In genomic region chr3:51045006-51045405, GRCh38 we compare ENCODE assay signal across 16 cellular contexts.
DNase-seq lines count a peak whose midpoint lies in the region; ATAC-seq lines count a peak whose summit lies in the region.
"Had no signal": no experiment of that assay in that cellular context is flagged by ENCODE, and none has a peak within 500 bp of the region (broad histone marks: within the 10 kb centered on the region; RNA-seq: fewer than 3 reads in every experiment).

No MANE protein-coding gene starts in this region.

- no peaks in the 10 kb centered on the region for H3K27me3 Mint-ChIP-seq in activated CD4-positive, alpha-beta T cell treated with anti-CD3 and anti-CD28 coated beads, Interleukin-2, amount 10 ng/mL, durations not matched to agents 7 days and 5 days
- no peaks in the 10 kb centered on the region for H3K27me3 Mint-ChIP-seq in activated naive CD4-positive, alpha-beta T cell treated with anti-CD3 and anti-CD28 coated beads for 36 hours (ENCODE audit: low read depth)
- peaks cover 4% of the 10 kb centered on the region for H3K27me3 Mint-ChIP-seq in activated naive CD4-positive, alpha-beta T cell treated with anti-CD3 and anti-CD28 coated beads, Interleukin-2, amount 10 ng/mL, durations not matched to agents 7 days and 5 days
- H3K27me3 Mint-ChIP-seq in activated T-helper 17 cell treated with anti-CD3 and anti-CD28 coated beads, Interleukin-2, amount 50 U/mL, for 72 hours: no peaks in the 10 kb centered on the region
- H3K27me3 Mint-ChIP-seq: CD4-positive, alpha-beta T cell had no signal

- peaks cover 3% of the 10 kb centered on the region for H3K4me1 Mint-ChIP-seq in activated CD4-positive, alpha-beta T cell treated with anti-CD3 and anti-CD28 coated beads, Interleukin-2, amount 10 ng/mL, durations not matched to agents 7 days and 5 days
- H3K4me1 Mint-ChIP-seq in activated naive CD4-positive, alpha-beta T cell treated with anti-CD3 and anti-CD28 coated beads for 36 hours (ENCODE audit: low read depth): peaks cover 15% of the 10 kb centered on the region
- no peaks in the 10 kb centered on the region for H3K4me1 Mint-ChIP-seq in activated naive CD4-positive, alpha-beta T cell treated with anti-CD3 and anti-CD28 coated beads, Interleukin-2, amount 10 ng/mL, durations not matched to agents 7 days and 5 days
- peaks cover 5% of the 10 kb centered on the region for H3K4me1 Mint-ChIP-seq in activated T-helper 17 cell treated with anti-CD3 and anti-CD28 coated beads, Interleukin-2, amount 50 U/mL, for 72 hours
- H3K4me1 Mint-ChIP-seq: B cell had no signal

- no peak overlapping the region for H3K4me3 Mint-ChIP-seq in activated CD4-positive, alpha-beta T cell treated with anti-CD3 and anti-CD28 coated beads, Interleukin-2, amount 10 ng/mL, durations not matched to agents 7 days and 5 days
- no peak overlapping the region for H3K4me3 Mint-ChIP-seq in activated naive CD4-positive, alpha-beta T cell treated with anti-CD3 and anti-CD28 coated beads for 36 hours
- H3K4me3 Mint-ChIP-seq in activated naive CD4-positive, alpha-beta T cell treated with anti-CD3 and anti-CD28 coated beads, Interleukin-2, amount 10 ng/mL, durations not matched to agents 7 days and 5 days: no peak overlapping the region
- H3K4me3 Mint-ChIP-seq in activated T-helper 17 cell treated with anti-CD3 and anti-CD28 coated beads, Interleukin-2, amount 50 U/mL, for 72 hours: no peak overlapping the region
- H3K4me3 Mint-ChIP-seq: B cell; CD4-positive, alpha-beta T cell had no signal

- H3K9me3 Mint-ChIP-seq in activated CD4-positive, alpha-beta T cell treated with anti-CD3 and anti-CD28 coated beads, Interleukin-2, amount 10 ng/mL, durations not matched to agents 7 days and 5 days: no peaks in the 10 kb centered on the region
- H3K9me3 Mint-ChIP-seq in activated naive CD4-positive, alpha-beta T cell treated with anti-CD3 and anti-CD28 coated beads for 36 hours: no peaks in the 10 kb centered on the region
- no peaks in the 10 kb centered on the region for H3K9me3 Mint-ChIP-seq in activated naive CD4-positive, alpha-beta T cell treated with anti-CD3 and anti-CD28 coated beads, Interleukin-2, amount 10 ng/mL, durations not matched to agents 7 days and 5 days
- no peaks in the 10 kb centered on the region for H3K9me3 Mint-ChIP-seq in activated T-helper 17 cell treated with anti-CD3 and anti-CD28 coated beads, Interleukin-2, amount 50 U/mL, for 72 hours
- H3K9me3 Mint-ChIP-seq: CD4-positive, alpha-beta T cell had no signal

- CTCF ChIA-PET in activated CD4-positive, alpha-beta T cell treated with anti-CD3 and anti-CD28 coated beads, Interleukin-2, amount 10 ng/mL, durations not matched to agents 7 days and 5 days (lab: Charles Lee): interaction anchor here (0.7 to 1.6 kb wide), 2 partner anchors 17 to 54 kb away, joined by 3 to 4 read pairs; no protein-coding TSS in a partner anchor
- CTCF ChIA-PET in activated naive CD4-positive, alpha-beta T cell treated with anti-CD3 and anti-CD28 coated beads for 36 hours (lab: Charles Lee): interaction anchor here (0.6 to 1.3 kb wide), 2 partner anchors 11 to 16 kb away, joined by 3 to 4 read pairs; no protein-coding TSS in a partner anchor
- CTCF ChIA-PET in activated naive CD4-positive, alpha-beta T cell treated with anti-CD3 and anti-CD28 coated beads, Interleukin-2, amount 10 ng/mL, durations not matched to agents 7 days and 5 days (lab: Charles Lee): no interaction called here

- POLR2A ChIA-PET in activated CD4-positive, alpha-beta T cell treated with anti-CD3 and anti-CD28 coated beads, Interleukin-2, amount 10 ng/mL, durations not matched to agents 7 days and 5 days (lab: Charles Lee): no interaction called here

- peak; percentile 4 for DNase-seq in activated CD4-positive, alpha-beta T cell treated with anti-CD3 and anti-CD28 coated beads for 48 hours
- DNase-seq in activated CD4-positive, alpha-beta T cell treated with anti-CD3 and anti-CD28 coated beads, Interleukin-2, amount 10 ng/mL, durations not matched to agents 7 days and 5 days: no peak
- peak; percentile 11 for DNase-seq in activated naive CD4-positive, alpha-beta T cell treated with anti-CD3 and anti-CD28 coated beads for 36 hours
- no peak for DNase-seq in activated naive CD4-positive, alpha-beta T cell treated with anti-CD3 and anti-CD28 coated beads, Interleukin-2, amount 10 ng/mL, durations not matched to agents 7 days and 5 days
- no peak for DNase-seq in 8988T
- DNase-seq in T-helper 9 cell: no peak
- DNase-seq: C1 segment of cervical spinal cord; Calu3; CD4-positive, alpha-beta T cell; DMS 273 treated with DMSO at 0.1 percent for 48 hours; DMS79 had no signal

- intact Hi-C loops in activated naive CD4-positive, alpha-beta T cell treated with anti-CD3 and anti-CD28 coated beads for 36 hours (cut with micrococcal nuclease): loop anchor here (1.0 kb wide), 1 partner anchor 20 kb away; no protein-coding TSS in a partner anchor

- no peaks in the 10 kb centered on the region for H3K36me3 Mint-ChIP-seq in activated CD4-positive, alpha-beta T cell treated with anti-CD3 and anti-CD28 coated beads, Interleukin-2, amount 10 ng/mL, durations not matched to agents 7 days and 5 days (ENCODE audit: low read depth)
- no peaks in the 10 kb centered on the region for H3K36me3 Mint-ChIP-seq in activated naive CD4-positive, alpha-beta T cell treated with anti-CD3 and anti-CD28 coated beads for 36 hours (ENCODE audit: low read depth)
- H3K36me3 Mint-ChIP-seq in activated naive CD4-positive, alpha-beta T cell treated with anti-CD3 and anti-CD28 coated beads, Interleukin-2, amount 10 ng/mL, durations not matched to agents 7 days and 5 days: no peaks in the 10 kb centered on the region
- no peaks in the 10 kb centered on the region for H3K36me3 Mint-ChIP-seq in activated T-helper 17 cell treated with anti-CD3 and anti-CD28 coated beads, Interleukin-2, amount 50 U/mL, for 72 hours (ENCODE audit: low read depth)

- no peak overlapping the region for H3K27ac Mint-ChIP-seq in activated CD4-positive, alpha-beta T cell treated with anti-CD3 and anti-CD28 coated beads, Interleukin-2, amount 10 ng/mL, durations not matched to agents 7 days and 5 days
- H3K27ac Mint-ChIP-seq in activated naive CD4-positive, alpha-beta T cell treated with anti-CD3 and anti-CD28 coated beads for 36 hours: no peak overlapping the region
- H3K27ac Mint-ChIP-seq in activated naive CD4-positive, alpha-beta T cell treated with anti-CD3 and anti-CD28 coated beads, Interleukin-2, amount 10 ng/mL, durations not matched to agents 7 days and 5 days: no peak overlapping the region
- no peak overlapping the region for H3K27ac Mint-ChIP-seq in activated T-helper 17 cell treated with anti-CD3 and anti-CD28 coated beads, Interleukin-2, amount 50 U/mL, for 72 hours
- H3K27ac Mint-ChIP-seq: B cell; CD4-positive, alpha-beta T cell had no signal

- ATAC-seq in activated T-helper 17 cell treated with anti-CD3 and anti-CD28 coated beads, Interleukin-2, amount 50 U/mL, for 72 hours (replicated peaks): peak; percentile 51
- ATAC-seq: GM12878, HCT116, HepG2 had no signal

Comparison
In these comparisons a context has a peak if more than half of its experiments do, and no peak if none do; other contexts are left out.
1. DNase-seq: peak in activated CD4-positive, alpha-beta T cell treated with anti-CD3 and anti-CD28 coated beads for 48 hours (single experiment) and activated naive CD4-positive, alpha-beta T cell treated with anti-CD3 and anti-CD28 coated beads for 36 hours (single experiment); none in activated CD4-positive, alpha-beta T cell treated with anti-CD3 and anti-CD28 coated beads, Interleukin-2, amount 10 ng/mL, durations not matched to agents 7 days and 5 days (single experiment), activated naive CD4-positive, alpha-beta T cell treated with anti-CD3 and anti-CD28 coated beads, Interleukin-2, amount 10 ng/mL, durations not matched to agents 7 days and 5 days (single experiment), 8988T (single experiment) and T-helper 9 cell (single experiment).